9 cellular contexts compared by ENCODE assay signal in the genomic region with DNA sequence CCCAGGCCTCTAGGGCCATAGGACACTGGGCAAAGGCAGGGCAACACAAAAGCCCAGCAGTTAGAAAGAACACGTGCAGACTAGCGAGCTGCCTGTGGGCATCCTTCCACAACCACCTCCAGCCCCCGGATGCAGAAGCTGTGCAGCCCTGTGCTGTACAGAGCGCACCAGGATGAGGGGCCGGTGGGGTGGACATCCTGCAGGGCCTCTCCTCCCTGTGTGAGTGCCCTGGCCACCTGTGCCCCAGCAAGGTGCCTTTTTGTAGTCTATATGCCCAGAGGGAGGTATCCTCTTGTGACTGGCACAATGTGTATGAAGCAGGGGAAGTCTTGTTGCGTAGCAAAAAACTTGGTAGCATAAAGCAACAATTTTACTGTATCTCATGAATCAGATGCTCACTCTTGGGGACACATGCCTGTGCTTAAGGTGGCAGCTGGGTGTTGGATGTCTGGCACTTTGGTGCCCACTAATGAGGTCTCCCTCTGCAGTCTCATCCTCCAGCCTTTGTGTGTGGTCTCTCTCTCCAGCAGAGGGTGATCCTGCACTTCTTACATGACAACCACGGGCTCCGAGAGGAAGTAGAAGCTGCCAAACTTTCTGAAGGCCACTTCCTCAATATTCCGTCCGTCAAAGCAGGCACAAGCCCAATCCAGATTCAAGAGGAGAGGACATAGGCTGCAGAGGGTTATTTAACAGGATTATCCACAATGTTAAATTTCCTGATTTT. TPM values are rescaled to one million over a fixed set of nuclear protein-coding genes. Genes with fewer than 3 reads are reported as not detected.
DNase-seq lines count a peak whose midpoint lies in the region; ATAC-seq and TF ChIP-seq lines count a peak whose summit lies in the region.
"Had no signal": no experiment of that assay in that cellular context is flagged by ENCODE, and none has a peak within 500 bp of the region (broad histone marks: within the 10 kb centered on the region; RNA-seq: fewer than 3 reads in every experiment).

No MANE protein-coding gene starts in this region.

- H3K79me2 ChIP-seq in OCI-LY1 (ENCODE audit: insufficient read depth, low read length), result peaks cover 48% of the 10 kb centered on the region

- no peaks in the 10 kb centered on the region for H3K9me3 Mint-ChIP-seq in activated naive CD4-positive, alpha-beta T cell treated with anti-CD3 and anti-CD28 coated beads, Interleukin-2, amount 50 U/mL, for 24 hours

- peaks cover 5% of the 10 kb centered on the region for H3K36me3 Mint-ChIP-seq in activated naive CD4-positive, alpha-beta T cell treated with anti-CD3 and anti-CD28 coated beads, Interleukin-2, amount 50 U/mL, for 24 hours

- no peak overlapping the region for H3K4me3 ChIP-seq in AG10803 (ENCODE audit: low read length)
- no peak overlapping the region for H3K4me3 ChIP-seq in OCI-LY1 (ENCODE audit: low read depth, low read length, poor library complexity, severe bottlenecking)
- no peak overlapping the region for H3K4me3 ChIP-seq in prostate gland
- H3K4me3 ChIP-seq: SK-N-MC had no signal

- H2AFZ ChIP-seq in OCI-LY1 (ENCODE audit: low read length), result no peak overlapping the region

- H3K27ac ChIP-seq in OCI-LY1 (ENCODE audit: low read depth, low read length, poor library complexity, severe bottlenecking) (no peak overlapping the region), prostate gland (peak overlapping the region in 1 of 2 donors; percentile 39)
- H3K27ac ChIP-seq: SK-N-MC had no signal

- intact Hi-C loops in head of caudate nucleus (cut with DNase I) (loop anchor here (5.0 kb wide), 1 partner anchor 281 kb away; no protein-coding TSS in a partner anchor), prostate gland (cut with DNase I) (loop anchor here (2.0 kb wide), 1 partner anchor 281 kb away; no protein-coding TSS in a partner anchor)

- H3K9me2 ChIP-seq in OCI-LY1 (ENCODE audit: low read depth, low read length), result no peaks in the 10 kb centered on the region

- peak; percentile 87 for DNase-seq in AG10803 (ENCODE audit: low read depth)
- DNase-seq in head of caudate nucleus, result peak in 41 of 42 donors; percentile 21 to 82 (median 55)
- peak; percentile 70 for DNase-seq in prostate gland (ENCODE audit: low spot score)
- no peak for DNase-seq in NCI-H446 treated with DMSO at 0.1 percent for 48 hours (lab: John Stamatoyannopoulos, UW)

- TF ChIP-seq CTCF in AG10803 (conservative IDR thresholded peaks at IDR 0.05; ENCODE audit: low read length) (peak; percentile 82), GM12873 (IDR thresholded peaks at IDR 0.05; ENCODE audit: insufficient read depth, low read depth, low read length, missing control alignments) (peak; percentile 59), OCI-LY1 (IDR thresholded peaks at IDR 0.05; ENCODE audit: low read length) (peak; percentile 65), prostate gland (IDR thresholded peaks at IDR 0.05) (peak; percentile 49 to 84 (median 64))

- peaks cover 12% of the 10 kb centered on the region for H3K4me1 Mint-ChIP-seq in activated naive CD4-positive, alpha-beta T cell treated with anti-CD3 and anti-CD28 coated beads, Interleukin-2, amount 50 U/mL, for 24 hours

- H3K4me2 ChIP-seq in OCI-LY1 (ENCODE audit: low read length), result no peak overlapping the region

- H3K9me3 ChIP-seq in OCI-LY1 (ENCODE audit: low read length) (no peaks in the 10 kb centered on the region), prostate gland (no peaks in the 10 kb centered on the region)

- H3K27me3 ChIP-seq in OCI-LY1 (ENCODE audit: insufficient read depth, low read length) (no peaks in the 10 kb centered on the region), prostate gland (replicated peaks; ENCODE audit: insufficient read depth) (no peaks in the 10 kb centered on the region)

- WGBS in prostate gland, result 52% methylated on average over 10 of the region's 10 CpGs

- H3K36me3 ChIP-seq in OCI-LY1 (ENCODE audit: insufficient read depth, low read length) (peaks cover 98% of the 10 kb centered on the region), prostate gland (no peaks in the 10 kb centered on the region)

- H3K4me3 Mint-ChIP-seq in activated naive CD4-positive, alpha-beta T cell treated with anti-CD3 and anti-CD28 coated beads, Interleukin-2, amount 50 U/mL, for 24 hours, result peak overlapping the region; percentile 64

- H4K20me1 ChIP-seq in OCI-LY1 (ENCODE audit: insufficient read depth, low read length), result no peaks in the 10 kb centered on the region

- no peak for TF ChIP-seq POLR2A in prostate gland (IDR thresholded peaks at IDR 0.05)

- H3F3A ChIP-seq in OCI-LY1 (ENCODE audit: insufficient read depth, low read length), result no peaks in the 10 kb centered on the region

- H3K4me1 ChIP-seq in OCI-LY1 (ENCODE audit: insufficient read depth, low read length, severe bottlenecking) (peaks cover 7% of the 10 kb centered on the region), prostate gland (replicated peaks) (no peaks in the 10 kb centered on the region)

- no peak overlapping the region for H3K9ac ChIP-seq in OCI-LY1 (ENCODE audit: low read length)

- H3K27ac Mint-ChIP-seq in activated naive CD4-positive, alpha-beta T cell treated with anti-CD3 and anti-CD28 coated beads, Interleukin-2, amount 50 U/mL, for 24 hours, result no peak overlapping the region

- no peaks in the 10 kb centered on the region for H3K27me3 Mint-ChIP-seq in activated naive CD4-positive, alpha-beta T cell treated with anti-CD3 and anti-CD28 coated beads, Interleukin-2, amount 50 U/mL, for 24 hours

- ATAC-seq in HG02852 (IDR thresholded peaks at IDR 0.05; ENCODE audit: unreplicated experiment), result peak; percentile 88

RNA-seq across cellular contexts. Expression of a gene that starts 8.7 kb away (rescaled TPM):
- 10 to 100 TPM in 1 of 2 donors, 1 to 10 TPM in 1; 7.9 to 11.9 TPM for total RNA-seq in prostate gland
